In genomic region chr3:46905661-46906451, GRCh38 we compare ENCODE assay signal across 1 cellular context.
TF ChIP-seq lines count a peak whose summit lies in the region.

No MANE protein-coding gene starts in this region.

TF ChIP-seq in SK-N-SH treated with all-trans-retinoic acid at 6 μM for 48 hours, 23 proteins besides CTCF, POLR2A, EP300 and RAD21 (continued from another document):
- TF ChIP-seq RARB (CRISPR knock-in tag; IDR thresholded peaks at IDR 0.05), result no peak
- no peak for TF ChIP-seq ARNTL (CRISPR knock-in tag; IDR thresholded peaks at IDR 0.05; ENCODE audit: borderline replicate concordance, low read depth)
